In genomic region chr6:37546141-37546871, GRCh38 we compare ENCODE assay signal across 18 cellular contexts. TPM values are rescaled to one million over a fixed set of nuclear protein-coding genes. Genes with fewer than 3 reads are reported as not detected.
DNase-seq lines count a peak whose midpoint lies in the region; ATAC-seq and TF ChIP-seq lines count a peak whose summit lies in the region.
"Had no signal": no experiment of that assay in that cellular context is flagged by ENCODE, and none has a peak within 500 bp of the region (broad histone marks: within the 10 kb centered on the region; RNA-seq: fewer than 3 reads in every experiment).

No MANE protein-coding gene starts in this region.

- WGBS in H9 (ENCODE audit: extremely low coverage, insufficient read length, low lambda C conversion rate), result no CpG with 5 or more reads among the region's 9 CpGs

- H3K9ac ChIP-seq in H9 (ENCODE audit: extremely low read depth, insufficient read length, low read length), result no peak overlapping the region

- no peak overlapping the region for H3K14ac ChIP-seq in H9 (ENCODE audit: insufficient read depth, low read length)

- H4K20me1 ChIP-seq in H9 (ENCODE audit: control insufficient read depth, insufficient read depth, insufficient read length), result no peaks in the 10 kb centered on the region

- no peak overlapping the region for H3K27ac Mint-ChIP-seq in activated CD4-positive, alpha-beta T cell treated with anti-CD3 and anti-CD28 coated beads, Interleukin-2, amount 10 ng/mL, durations not matched to agents 7 days and 5 days
- H3K27ac Mint-ChIP-seq in H9 (no peak overlapping the region; a peak in 1 of 7 replicates), nephron progenitor cell (no peak overlapping the region)
- H3K27ac Mint-ChIP-seq in activated T-helper 17 cell treated with anti-CD3 and anti-CD28 coated beads, Interleukin-2, amount 50 U/mL, for 72 hours, result no peak overlapping the region

- no peak overlapping the region for H2AFZ ChIP-seq in H9 (ENCODE audit: low read length)
- H2AFZ ChIP-seq: PC-9 had no signal

- H2BK5ac ChIP-seq in H9 (ENCODE audit: insufficient read length, low read length), result no peak overlapping the region

- H2BK15ac ChIP-seq in H9 (ENCODE audit: low read depth, low read length), result no peak overlapping the region

- ATAC-seq in activated T-helper 17 cell treated with anti-CD3 and anti-CD28 coated beads, Interleukin-2, amount 50 U/mL, for 72 hours (replicated peaks), result peak; percentile 57
- ATAC-seq: psoas muscle had no signal

- H3K36me3 Mint-ChIP-seq in activated CD4-positive, alpha-beta T cell treated with anti-CD3 and anti-CD28 coated beads, Interleukin-2, amount 10 ng/mL, durations not matched to agents 7 days and 5 days (ENCODE audit: low read depth), result no peaks in the 10 kb centered on the region
- H3K36me3 Mint-ChIP-seq in H9 (ENCODE audit: insufficient read depth in 1 of 3, low read depth in 3 of 3) (no peaks in the 10 kb centered on the region), nephron progenitor cell (ENCODE audit: low read depth) (no peaks in the 10 kb centered on the region)
- no peaks in the 10 kb centered on the region for H3K36me3 Mint-ChIP-seq in activated T-helper 17 cell treated with anti-CD3 and anti-CD28 coated beads, Interleukin-2, amount 50 U/mL, for 72 hours (ENCODE audit: low read depth)
- H3K36me3 Mint-ChIP-seq: CD4-positive, CD25-positive, alpha-beta regulatory T cell; natural killer cell had no signal

- no peak overlapping the region for H2BK12ac ChIP-seq in H9 (ENCODE audit: insufficient read length, low read depth, low read length)

- no peaks in the 10 kb centered on the region; the same call in 1 of the 2 replicates for H3K27me3 ChIP-seq in H9 (ENCODE audit: insufficient read depth, low read length)
- H3K27me3 ChIP-seq: ascending aorta, uterus had no signal

- no peaks in the 10 kb centered on the region; the same call in 1 of the 2 replicates for H3K4me1 ChIP-seq in H9 (ENCODE audit: insufficient read depth, low read length)
- H3K4me1 ChIP-seq: ascending aorta, psoas muscle, uterus had no signal

- H3K18ac ChIP-seq in H9 (ENCODE audit: insufficient read length, low read depth, low read length), result no peak overlapping the region

- H3K4ac ChIP-seq in H9 (ENCODE audit: low read depth, low read length), result no peak overlapping the region

- no peaks in the 10 kb centered on the region for H3K23me2 ChIP-seq in H9 (ENCODE audit: insufficient read length, low read depth, low read length, poor library complexity, severe bottlenecking)

- POLR2A ChIA-PET in activated CD4-positive, alpha-beta T cell treated with anti-CD3 and anti-CD28 coated beads, Interleukin-2, amount 10 ng/mL, durations not matched to agents 7 days and 5 days (lab: Charles Lee), result no interaction called here

- H4K91ac ChIP-seq in H9 (ENCODE audit: insufficient read length, low read depth, low read length), result no peak overlapping the region

- peaks cover 22% of the 10 kb centered on the region for H3K4me1 Mint-ChIP-seq in activated CD4-positive, alpha-beta T cell treated with anti-CD3 and anti-CD28 coated beads, Interleukin-2, amount 10 ng/mL, durations not matched to agents 7 days and 5 days
- H3K4me1 Mint-ChIP-seq in H9 (peaks cover 8 to 16% of the 10 kb centered on the region in 2 experiments), nephron progenitor cell (peaks cover 22% of the 10 kb centered on the region)
- peaks cover 8% of the 10 kb centered on the region for H3K4me1 Mint-ChIP-seq in activated T-helper 17 cell treated with anti-CD3 and anti-CD28 coated beads, Interleukin-2, amount 50 U/mL, for 72 hours

- H4K8ac ChIP-seq in H9 (replicated peaks; ENCODE audit: insufficient read length, low read depth, low read length), result no peak overlapping the region

- no peak overlapping the region for H2BK20ac ChIP-seq in H9 (ENCODE audit: low read depth, low read length, poor library complexity, severe bottlenecking)

- intact Hi-C loops in posterior vena cava (cut with DNase I), result no loop called here

- H3T11ph ChIP-seq in H9 (ENCODE audit: low read length), result no peak overlapping the region

- CTCF ChIA-PET in activated CD4-positive, alpha-beta T cell treated with anti-CD3 and anti-CD28 coated beads, Interleukin-2, amount 10 ng/mL, durations not matched to agents 7 days and 5 days (lab: Charles Lee), result interaction anchor here (0.5 kb wide), 1 partner anchor 1256 kb away, joined by 3 read pairs; no protein-coding TSS in a partner anchor

- DNase-seq in activated CD4-positive, alpha-beta T cell treated with anti-CD3 and anti-CD28 coated beads for 48 hours, result peak; percentile 49
- DNase-seq in activated CD4-positive, alpha-beta T cell treated with anti-CD3 and anti-CD28 coated beads, Interleukin-2, amount 10 ng/mL, durations not matched to agents 7 days and 5 days, result no peak
- DNase-seq in H9, result peak; percentile 39
- peak; percentile 43 for DNase-seq in nephron progenitor cell
- DNase-seq in globus pallidus (ENCODE audit: low spot score), result no peak
- DNase-seq in posterior vena cava (ENCODE audit: low spot score), result no peak
- DNase-seq in activated effector memory CD4-positive, alpha-beta T cell treated with Interleukin-2 at 50 U/mL for 16 hours, result no peak
- DNase-seq: activated gamma-delta T cell treated with Interleukin-2 at 50 U/mL for 16 hours; CD4-positive, CD25-positive, alpha-beta regulatory T cell; natural killer cell; NCI-H187 treated with DMSO at 0.1 percent for 48 hours; NCI-H510A; PC-9; psoas muscle; uterus had no signal

- H3K9me3 Mint-ChIP-seq in activated CD4-positive, alpha-beta T cell treated with anti-CD3 and anti-CD28 coated beads, Interleukin-2, amount 10 ng/mL, durations not matched to agents 7 days and 5 days, result no peaks in the 10 kb centered on the region
- H3K9me3 Mint-ChIP-seq in H9 (no peaks in the 10 kb centered on the region; a peak in 1 of 5 replicates), nephron progenitor cell (no peaks in the 10 kb centered on the region)
- no peaks in the 10 kb centered on the region for H3K9me3 Mint-ChIP-seq in activated T-helper 17 cell treated with anti-CD3 and anti-CD28 coated beads, Interleukin-2, amount 50 U/mL, for 72 hours
- H3K9me3 Mint-ChIP-seq: CD4-positive, CD25-positive, alpha-beta regulatory T cell; natural killer cell had no signal

- no peak overlapping the region for H3K4me2 ChIP-seq in H9 (ENCODE audit: insufficient read depth, insufficient read length, low read length)
- H3K4me2 ChIP-seq: PC-9 had no signal

- no peaks in the 10 kb centered on the region for H3K79me1 ChIP-seq in H9 (ENCODE audit: insufficient read depth, low read depth, low read length, poor library complexity, severe bottlenecking)

- no peak overlapping the region for H4K5ac ChIP-seq in H9 (ENCODE audit: insufficient read length, low read depth, low read length)

- no peaks in the 10 kb centered on the region for H3K9me3 ChIP-seq in H9 (ENCODE audit: control insufficient read depth, low read depth, low read length)
- H3K9me3 ChIP-seq: ascending aorta, psoas muscle, uterus had no signal

- no peak overlapping the region for H3K27ac ChIP-seq in H9 (ENCODE audit: insufficient read length, low read depth, low read length)
- H3K27ac ChIP-seq: ascending aorta, coronary artery, PC-9, psoas muscle, uterus had no signal

- H3K79me2 ChIP-seq in H9 (ENCODE audit: insufficient read depth, low read length), result no peaks in the 10 kb centered on the region

- no peak overlapping the region for H2BK120ac ChIP-seq in H9 (ENCODE audit: low read depth, low read length, poor library complexity, severe bottlenecking)

- H3K4me3 Mint-ChIP-seq in activated CD4-positive, alpha-beta T cell treated with anti-CD3 and anti-CD28 coated beads, Interleukin-2, amount 10 ng/mL, durations not matched to agents 7 days and 5 days, result no peak overlapping the region
- H3K4me3 Mint-ChIP-seq in H9, result no peak overlapping the region
- no peak overlapping the region for H3K4me3 Mint-ChIP-seq in activated T-helper 17 cell treated with anti-CD3 and anti-CD28 coated beads, Interleukin-2, amount 50 U/mL, for 72 hours
- no peak overlapping the region for H3K4me3 Mint-ChIP-seq in nephron progenitor cell
- H3K4me3 Mint-ChIP-seq: CD4-positive, CD25-positive, alpha-beta regulatory T cell had no signal

- H3K23ac ChIP-seq in H9 (ENCODE audit: insufficient read length, low read depth, low read length), result no peak overlapping the region

- H2AK5ac ChIP-seq in H9 (ENCODE audit: insufficient read length, low read length), result no peak overlapping the region

- no peak overlapping the region for H3K56ac ChIP-seq in H9 (ENCODE audit: insufficient read length, low read depth, low read length)

- H3K27me3 Mint-ChIP-seq in activated CD4-positive, alpha-beta T cell treated with anti-CD3 and anti-CD28 coated beads, Interleukin-2, amount 10 ng/mL, durations not matched to agents 7 days and 5 days, result peaks cover 2% of the 10 kb centered on the region
- H3K27me3 Mint-ChIP-seq in H9 (ENCODE audit: low read depth) (peaks cover 9% of the 10 kb centered on the region), nephron progenitor cell (ENCODE audit: low read depth, poor library complexity) (peaks cover 40% of the 10 kb centered on the region)
- no peaks in the 10 kb centered on the region for H3K27me3 Mint-ChIP-seq in activated T-helper 17 cell treated with anti-CD3 and anti-CD28 coated beads, Interleukin-2, amount 50 U/mL, for 72 hours

- TF ChIP-seq CTCF in H9 (conservative IDR thresholded peaks at IDR 0.05) (no peak; the same call in 2 of the 3 replicates), nephron progenitor cell (IDR thresholded peaks at IDR 0.05) (no peak)

RNA-seq across cellular contexts. Expression of gene CCDC167, which starts 46.6 kb away (rescaled TPM):
- total RNA-seq in activated CD4-positive, alpha-beta T cell treated with anti-CD3 and anti-CD28 coated beads, Interleukin-2, amount 10 ng/mL, durations not matched to agents 7 days and 5 days, result 10 to 100 TPM; 54.8 to 60.9 TPM
- total RNA-seq in H9 (2021) (28.0 and 31.9 TPM in 2 replicates), posterior vena cava (10 to 100 TPM; 16.2 to 18.9 TPM)
- 10 to 100 TPM; 39.2 to 78.5 TPM for total RNA-seq in activated T-helper 17 cell treated with anti-CD3 and anti-CD28 coated beads, Interleukin-2, amount 50 U/mL, for 72 hours

Comparison
In these comparisons a context has a peak if more than half of its experiments do, and no peak if none do; other contexts are left out.
1. DNase-seq: peak in activated CD4-positive, alpha-beta T cell treated with anti-CD3 and anti-CD28 coated beads for 48 hours (single experiment), H9 (single experiment) and nephron progenitor cell (single experiment); none in activated CD4-positive, alpha-beta T cell treated with anti-CD3 and anti-CD28 coated beads, Interleukin-2, amount 10 ng/mL, durations not matched to agents 7 days and 5 days (single experiment), globus pallidus (single experiment), posterior vena cava (single experiment) and activated effector memory CD4-positive, alpha-beta T cell treated with Interleukin-2 at 50 U/mL for 16 hours (single experiment).